13 cellular contexts compared by ENCODE assay signal in the genomic region with DNA sequence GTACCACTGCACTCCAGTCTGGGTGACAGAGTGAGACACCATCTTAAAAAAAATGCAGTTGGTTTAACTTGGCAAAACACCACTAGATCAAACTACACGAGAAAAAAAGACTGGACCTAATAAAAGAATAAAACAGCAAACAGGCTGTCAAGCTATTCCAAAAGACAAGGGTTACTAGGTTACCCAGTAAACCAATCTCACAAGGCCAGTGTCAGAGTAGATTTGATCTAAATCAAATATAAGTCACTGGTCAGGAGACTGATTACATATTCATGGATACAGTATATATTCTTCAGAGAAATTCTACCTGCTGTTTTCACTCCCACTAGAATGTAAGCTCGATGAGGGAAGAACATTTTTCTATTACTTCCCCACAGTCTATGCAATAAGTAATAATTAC. TPM values are rescaled to one million over a fixed set of nuclear protein-coding genes. Genes with fewer than 3 reads are reported as not detected.
DNase-seq lines count a peak whose midpoint lies in the region; ATAC-seq and TF ChIP-seq lines count a peak whose summit lies in the region.
"Had no signal": no experiment of that assay in that cellular context is flagged by ENCODE, and none has a peak within 500 bp of the region (broad histone marks: within the 10 kb centered on the region; RNA-seq: fewer than 3 reads in every experiment).

No MANE protein-coding gene starts in this region.

- peaks cover 17% of the 10 kb centered on the region for H3K4me1 Mint-ChIP-seq in MCF 10A (ENCODE audit: insufficient read depth, unreplicated experiment)

- H2AFZ ChIP-seq in KMS-11 (ENCODE audit: low read depth), result no peak overlapping the region

- intact Hi-C loops in MCF 10A (cut with micrococcal nuclease), result loop anchor here (10.0 kb wide), 2 partner anchors 114 to 224 kb away; a partner anchor contains a TSS

- TF ChIP-seq CTCF in KMS-11 (conservative IDR thresholded peaks at IDR 0.05; ENCODE audit: low read depth, low read length), result no peak
- TF ChIP-seq CTCF in MCF 10A (IDR thresholded peaks at IDR 0.05; ENCODE audit: unreplicated experiment), result no peak

- no peaks in the 10 kb centered on the region for H3K27me3 ChIP-seq in BLaER1
- no peaks in the 10 kb centered on the region for H3K27me3 ChIP-seq in KMS-11 (ENCODE audit: insufficient read depth, low read depth)
- no peaks in the 10 kb centered on the region for H3K27me3 ChIP-seq in mucosa of rectum (ENCODE audit: control insufficient read depth in 2 of 2, insufficient read depth in 2 of 2, low read length in 2 of 2)
- H3K27me3 ChIP-seq: heart right ventricle had no signal

- peaks cover 43% of the 10 kb centered on the region for H4K20me1 ChIP-seq in BLaER1
- H4K20me1 ChIP-seq in KMS-11 (ENCODE audit: insufficient read depth), result no peaks in the 10 kb centered on the region

- H3K27me3 Mint-ChIP-seq in MCF 10A (ENCODE audit: insufficient read depth, unreplicated experiment), result no peaks in the 10 kb centered on the region

- POLR2A ChIA-PET in MCF 10A (lab: Yijun Ruan, JAX), result interaction anchor here (0.7 to 1.7 kb wide), 5 partner anchors 8 to 381 kb away, joined by 3 to 6 read pairs (median 4); a partner anchor contains a TSS

- peaks cover 60% of the 10 kb centered on the region for H3K79me2 ChIP-seq in KMS-11 (ENCODE audit: insufficient read depth, low read depth)

- peaks cover 26% of the 10 kb centered on the region for H3K36me3 Mint-ChIP-seq in MCF 10A (ENCODE audit: insufficient read depth, unreplicated experiment)

- H3K4me2 ChIP-seq in BLaER1 (0 out of 2 replicates have a peak overlapping the region, but pooled peaks have one; percentile 26), KMS-11 (0 out of 2 replicates have a peak overlapping the region, but pooled peaks have one; percentile 15)

- no peak for DNase-seq in MCF 10A (ENCODE audit: unreplicated experiment)
- no peak for DNase-seq in D341Med (ENCODE audit: low spot score)
- no peak for DNase-seq in COLO668 (lab: John Stamatoyannopoulos, UW; ENCODE audit: unreplicated experiment)
- DNase-seq in kidney glomerular epithelial cell (lab: John Stamatoyannopoulos, UW), result no peak
- DNase-seq: effector memory CD4-positive, alpha-beta T cell; heart right ventricle; KG1; posterior cingulate gyrus; stimulated activated naive CD4-positive, alpha-beta T cell treated with Interleukin-2 at 50 U/mL for 16 hours had no signal

- H3K27ac ChIP-seq in BLaER1 (no peak overlapping the region), KMS-11 (no peak overlapping the region), mucosa of rectum (ENCODE audit: low read depth in 2 of 2, low read length in 2 of 2) (peak overlapping the region; percentile 78 to 85)

- H3K36me3 ChIP-seq in BLaER1, result peaks cover 44% of the 10 kb centered on the region
- 0 out of 2 replicates have a peak, but pooled peaks cover 4% of the 10 kb centered on the region for H3K36me3 ChIP-seq in KMS-11 (ENCODE audit: insufficient read depth)
- H3K36me3 ChIP-seq in mucosa of rectum (ENCODE audit: control insufficient read depth in 2 of 2, insufficient read depth in 2 of 2, low read length in 2 of 2), result peaks cover 18 to 23% of the 10 kb centered on the region in 2 donors

- H3K9me3 ChIP-seq in BLaER1 (no peaks in the 10 kb centered on the region), mucosa of rectum (ENCODE audit: control insufficient read depth in 2 of 2, low read length in 2 of 2) (no peaks in the 10 kb centered on the region)
- H3K9me3 ChIP-seq: heart right ventricle had no signal

- H3K9ac ChIP-seq in BLaER1, result no peak overlapping the region
- H3K9ac ChIP-seq in KMS-11, result no peak overlapping the region
- H3K9ac ChIP-seq in mucosa of rectum (ENCODE audit: low read depth in 1 of 2, low read length in 2 of 2), result peak overlapping the region; percentile 10 to 47

- CTCF ChIA-PET in MCF 10A (lab: Yijun Ruan, JAX), result no interaction called here

- H3K4me1 ChIP-seq in BLaER1, result peaks cover 36% of the 10 kb centered on the region
- peaks cover 21% of the 10 kb centered on the region for H3K4me1 ChIP-seq in KMS-11 (ENCODE audit: low read depth, poor library complexity, severe bottlenecking)
- H3K4me1 ChIP-seq in mucosa of rectum (ENCODE audit: control insufficient read depth in 2 of 2, insufficient read depth in 2 of 2, low read length in 2 of 2), result peaks cover 26 to 36% of the 10 kb centered on the region in 2 donors

- no TSS peak for BruUV-seq in MCF 10A (replicated peaks; lab: Mats Ljungman, UMichigan)

- peak overlapping the region; percentile 97 for H3K4me3 Mint-ChIP-seq in MCF 10A (ENCODE audit: unreplicated experiment)

- no peak for ATAC-seq in HG02642 (IDR thresholded peaks at IDR 0.05; ENCODE audit: poor library complexity, unreplicated experiment)
- ATAC-seq: heart right ventricle had no signal

- no peak overlapping the region for H3K4me3 ChIP-seq in BLaER1
- no peak overlapping the region for H3K4me3 ChIP-seq in KMS-11 (IDR thresholded peaks at IDR 0.05; ENCODE audit: insufficient read depth, low read depth, low read length)
- peak overlapping the region; percentile 50 to 58 for H3K4me3 ChIP-seq in mucosa of rectum (ENCODE audit: low read length in 2 of 2)
- H3K4me3 ChIP-seq: heart right ventricle had no signal

- H3K27ac Mint-ChIP-seq in MCF 10A (ENCODE audit: low read depth, unreplicated experiment), result peak overlapping the region; percentile 88

- no peaks in the 10 kb centered on the region for H3K9me3 Mint-ChIP-seq in MCF 10A (ENCODE audit: unreplicated experiment)

RNA-seq across cellular contexts. Expression of a gene that starts 2.5 kb away (rescaled TPM):
- 24.0 and 31.7 TPM in 2 replicates for total RNA-seq in MCF 10A (2022)

RNA-seq across cellular contexts. Expression of a gene that starts 2.7 kb away (rescaled TPM):
- 51.3 and 52.3 TPM in 2 replicates for total RNA-seq in MCF 10A (2022)

Comparison
In these comparisons a context has a peak if more than half of its experiments do, and no peak if none do; other contexts are left out.
1. H3K27ac ChIP-seq: peak in mucosa of rectum (2 of 2); none in BLaER1 (single experiment) and KMS-11 (single experiment).
2. H3K4me3 ChIP-seq: peak in mucosa of rectum (2 of 2); none in BLaER1 (single experiment) and KMS-11 (single experiment).
3. H3K9ac ChIP-seq: peak in mucosa of rectum (2 of 2); none in BLaER1 (single experiment) and KMS-11 (single experiment).